ENCODE assay signal across 10 cellular contexts in the genomic region with DNA sequence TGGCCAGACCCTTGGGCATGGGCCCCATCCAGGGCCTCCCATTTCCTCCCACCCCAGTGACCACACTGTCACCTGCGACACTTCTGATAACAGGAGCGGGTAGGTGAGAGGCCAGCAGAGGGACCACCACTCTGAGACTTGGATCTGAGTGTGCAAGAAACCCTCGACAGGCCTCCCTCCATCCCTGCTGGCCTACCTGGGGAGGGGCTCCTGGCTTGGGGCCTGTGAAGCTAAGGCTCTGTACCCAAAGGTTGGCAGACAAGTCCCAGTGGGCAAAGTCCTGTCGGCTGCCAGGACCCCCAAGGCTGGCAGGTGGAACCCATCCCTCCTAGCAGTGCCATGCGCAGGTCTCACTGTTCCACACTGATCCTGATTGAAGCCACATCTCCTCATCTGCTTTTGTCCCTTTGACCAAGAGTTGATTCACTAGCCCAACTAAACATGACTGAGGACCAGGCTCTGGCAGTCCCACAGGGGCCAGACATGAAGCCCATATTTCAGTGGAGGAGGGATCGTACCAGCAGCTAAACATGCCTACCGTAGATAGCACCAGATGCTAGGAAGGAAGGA. TPM values are rescaled to one million over a fixed set of nuclear protein-coding genes. Genes with fewer than 3 reads are reported as not detected.
A peak's percentile ranks its signal among the peaks of the same experiment; 100 is the strongest.
DNase-seq lines count a peak whose midpoint lies in the region; ATAC-seq lines count a peak whose summit lies in the region.
"Had no signal": no experiment of that assay in that cellular context is flagged by ENCODE, and none has a peak within 500 bp of the region (broad histone marks: within the 10 kb centered on the region; RNA-seq: fewer than 3 reads in every experiment).

No MANE protein-coding gene starts in this region.

- H3K9ac ChIP-seq in NT2/D1 (ENCODE audit: insufficient read length, low read depth) (peak overlapping the region; percentile 11), skeletal muscle tissue (ENCODE audit: low read depth in 1 of 3, low read length in 3 of 3) (peak overlapping the region in 1 of 3 donors; percentile 98)

- intact Hi-C loops in right cardiac atrium (cut with DNase I) = no loop called here

- H3K27me3 ChIP-seq in NT2/D1 (ENCODE audit: insufficient read depth, insufficient read length) (no peaks in the 10 kb centered on the region), right cardiac atrium (ENCODE audit: control insufficient read depth, insufficient read depth) (no peaks in the 10 kb centered on the region), skeletal muscle tissue (ENCODE audit: control insufficient read depth in 3 of 3, insufficient read depth in 3 of 3, low read length in 3 of 3) (no peaks in the 10 kb centered on the region)
- H3K27me3 ChIP-seq: SJSA1, uterus had no signal

- 65% methylated on average over 7 of the region's 7 CpGs for WGBS in right cardiac atrium

- H3K4me3 ChIP-seq in NT2/D1 (ENCODE audit: insufficient read length, low read depth) (no peak overlapping the region), right cardiac atrium (ENCODE audit: low read length) (no peak overlapping the region), skeletal muscle tissue (ENCODE audit: low read length in 3 of 3) (peak overlapping the region in 1 of 3 donors; percentile 98)
- H3K4me3 ChIP-seq: SJSA1, uterus had no signal

- peaks cover 19% of the 10 kb centered on the region for H3K36me3 ChIP-seq in NT2/D1 (ENCODE audit: insufficient read depth, insufficient read length, low read length)
- peaks cover 9 to 18% (median 10%) of the 10 kb centered on the region in 3 donors for H3K36me3 ChIP-seq in skeletal muscle tissue (ENCODE audit: control insufficient read depth in 3 of 3, insufficient read depth in 3 of 3, low read length in 3 of 3)
- H3K36me3 ChIP-seq: uterus had no signal

- ATAC-seq in right cardiac atrium = no peak
- no peak for ATAC-seq in HG03135 (IDR thresholded peaks at IDR 0.05; ENCODE audit: unreplicated experiment)

- peak; percentile 23 for DNase-seq in activated T-cell treated with anti-CD3 and anti-CD28 coated beads, Interleukin-2, amount 50 U/mL, for 1 hour
- DNase-seq in activated T-cell treated with anti-CD3 and anti-CD28 coated beads, Interleukin-2, amount 50 U/mL, for 48 hours = no peak
- DNase-seq in NT2/D1 (ENCODE audit: low read depth, low spot score) (no peak), right cardiac atrium (peak in 2 of 3 donors; percentile 55 to 60), SKM-1 treated with dmso at 0.1 percent for 144 hours (lab: John Stamatoyannopoulos, UW; ENCODE audit: unreplicated experiment) (no peak), middle frontal gyrus (ENCODE audit: extremely low spot score, low spot score) (no peak)
- DNase-seq: uterus had no signal

- H3K9me3 ChIP-seq in NT2/D1 (ENCODE audit: insufficient read depth, low read length) (no peaks in the 10 kb centered on the region), right cardiac atrium (ENCODE audit: control insufficient read depth, low read length) (no peaks in the 10 kb centered on the region), skeletal muscle tissue (ENCODE audit: control insufficient read depth in 3 of 3, low read length in 3 of 3) (no peaks in the 10 kb centered on the region)
- H3K9me3 ChIP-seq: SJSA1, uterus had no signal

- peaks cover 31% of the 10 kb centered on the region for H3K4me1 ChIP-seq in NT2/D1 (ENCODE audit: insufficient read depth, insufficient read length)
- peaks cover 13% of the 10 kb centered on the region for H3K4me1 ChIP-seq in right cardiac atrium (ENCODE audit: control insufficient read depth, insufficient read depth, low read length)
- H3K4me1 ChIP-seq in skeletal muscle tissue (ENCODE audit: control insufficient read depth in 3 of 3, insufficient read depth in 3 of 3, low read length in 3 of 3) = peaks cover 49 to 73% (median 67%) of the 10 kb centered on the region in 3 donors
- H3K4me1 ChIP-seq: SJSA1 had no signal

- no peak overlapping the region for H3K27ac ChIP-seq in right cardiac atrium (ENCODE audit: low read length)
- H3K27ac ChIP-seq in skeletal muscle tissue (ENCODE audit: low read depth, low read length) = peak overlapping the region; percentile 85
- H3K27ac ChIP-seq: SJSA1, uterus had no signal

RNA-seq across cellular contexts. Expression of gene PGAM2, which starts 1.2 kb away (rescaled TPM):
- total RNA-seq in right cardiac atrium (1,000 to 10,000 TPM in 2 of 4 donors, 100 to 1,000 TPM in 2; 946 to 1,159 (median 1,024) TPM), skeletal muscle tissue (618 TPM)
- 2,530 TPM for polyA plus RNA-seq in right cardiac atrium

RNA-seq across cellular contexts. Expression of gene POLM, which starts 15.8 kb away (rescaled TPM):
- total RNA-seq in right cardiac atrium (10 to 100 TPM; 24.5 to 28.9 (median 25.8) TPM), skeletal muscle tissue (12.5 TPM)
- 16.6 TPM for polyA plus RNA-seq in right cardiac atrium

RNA-seq across cellular contexts. Expression of gene DBNL, which starts 22.1 kb away (rescaled TPM):
- 10 to 100 TPM; 34.3 to 44.6 (median 38.1) TPM for total RNA-seq in right cardiac atrium
- polyA plus RNA-seq in right cardiac atrium = 37.5 TPM
- total RNA-seq in skeletal muscle tissue = 41.2 TPM

RNA-seq across cellular contexts. Expression of gene AEBP1, which starts 37.6 kb away (rescaled TPM):
- total RNA-seq in right cardiac atrium (100 to 1,000 TPM in 2 of 4 donors, 10 to 100 TPM in 2; 81.0 to 124 (median 103) TPM), skeletal muscle tissue (32.4 TPM)
- polyA plus RNA-seq in right cardiac atrium = 62.8 TPM
- total RNA-seq: SJSA1 had no signal

RNA-seq across cellular contexts. Expression of gene POLD2, which starts 56.8 kb away (rescaled TPM):
- total RNA-seq in right cardiac atrium = 100 to 1,000 TPM in 1 of 4 donors, 10 to 100 TPM in 3; 85.8 to 110 (median 99.0) TPM
- polyA plus RNA-seq in right cardiac atrium = 86.6 TPM
- total RNA-seq in skeletal muscle tissue = 64.7 TPM

Comparison
In these comparisons a context has a peak if more than half of its experiments do, and no peak if none do; other contexts are left out.
1. DNase-seq: peak in activated T-cell treated with anti-CD3 and anti-CD28 coated beads, Interleukin-2, amount 50 U/mL, for 1 hour (single experiment) and right cardiac atrium (2 of 3); none in activated T-cell treated with anti-CD3 and anti-CD28 coated beads, Interleukin-2, amount 50 U/mL, for 48 hours (0 of 2), NT2/D1 (single experiment), SKM-1 treated with dmso at 0.1 percent for 144 hours (single experiment) and middle frontal gyrus (single experiment).